In the genomic region with DNA sequence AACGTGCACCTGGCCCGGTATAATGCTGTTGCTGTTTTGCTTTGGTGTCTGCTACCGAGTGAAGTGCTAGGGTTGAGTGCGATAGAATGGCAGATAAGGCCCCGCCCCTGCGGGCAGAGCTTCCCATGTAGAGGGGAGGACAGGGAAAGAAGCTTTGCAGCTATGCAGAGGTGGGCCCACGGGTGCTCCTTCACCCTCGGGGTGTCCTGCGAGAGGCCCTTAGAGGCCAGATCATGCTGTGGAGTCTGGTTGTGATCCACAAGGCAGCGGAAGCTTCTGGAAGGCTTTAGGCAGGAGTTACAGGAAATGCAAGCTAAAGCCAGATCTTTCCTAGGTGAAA, we compare ENCODE assay signal across 1 cellular context.
TF ChIP-seq lines count a peak whose summit lies in the region.

No MANE protein-coding gene starts in this region.

TF ChIP-seq in IMR-90, 13 proteins besides CTCF, POLR2A, EP300 and RAD21:
- TF ChIP-seq CEBPB (IDR thresholded peaks at IDR 0.05; ENCODE audit: low read depth, low read length) (no peak), FOS (IDR thresholded peaks at IDR 0.05; ENCODE audit: low read depth, low read length) (no peak), BHLHE40 (IDR thresholded peaks at IDR 0.05; ENCODE audit: low read depth, low read length) (no peak)
